25 cellular contexts compared by ENCODE assay signal in genomic region chr13:54034047-54034446, GRCh38.
DNase-seq lines count a peak whose midpoint lies in the region; ATAC-seq, FAIRE-seq and TF ChIP-seq lines count a peak whose summit lies in the region.
"Had no signal": no experiment of that assay in that cellular context is flagged by ENCODE, and none has a peak within 500 bp of the region (broad histone marks: within the 10 kb centered on the region; RNA-seq: fewer than 3 reads in every experiment).

No MANE protein-coding gene starts in this region.

- H4K8ac ChIP-seq in IMR-90 (ENCODE audit: low read depth in 2 of 2, low read length in 2 of 2) (no peak overlapping the region), H1 (ENCODE audit: extremely low read depth, insufficient read depth, low read length) (no peak overlapping the region)

- H3K79me2 ChIP-seq in H1 (ENCODE audit: control insufficient read depth in 1 of 2, insufficient read depth in 2 of 2, low read length in 2 of 2): no peaks in the 10 kb centered on the region

- H3K4me1 ChIP-seq in A549: no peaks in the 10 kb centered on the region
- H3K4me1 ChIP-seq in IMR-90 (ENCODE audit: control insufficient read depth, insufficient read depth, low read length): no peaks in the 10 kb centered on the region
- H3K4me1 ChIP-seq in H1 (replicated peaks in 1 of 4; ENCODE audit: control insufficient read depth in 3 of 4, insufficient read depth in 4 of 4, low read length in 3 of 4): peaks cover 0 to 4% (median 0%) of the 10 kb centered on the region in 4 experiments; a peak in 1 of 7 replicates
- H3K4me1 ChIP-seq: BE2C had no signal

- no peak for TF ChIP-seq CTCF in A549 (IDR thresholded peaks at IDR 0.05)
- TF ChIP-seq CTCF in IMR-90 (conservative IDR thresholded peaks at IDR 0.05; ENCODE audit: low read depth, low read length): no peak
- TF ChIP-seq CTCF in H1 (IDR thresholded peaks at IDR 0.05; ENCODE audit: control extremely low read depth in 1 of 3, insufficient read depth in 1 of 3, low read depth in 1 of 3, low read length in 3 of 3): no peak

- H4K5ac ChIP-seq in IMR-90 (ENCODE audit: low read depth, low read length): no peak overlapping the region
- no peak overlapping the region for H4K5ac ChIP-seq in H1 (ENCODE audit: insufficient read length, low read depth, low read length)

- no peak for DNase-seq in A549 (ENCODE audit: low read depth in 1 of 2, low spot score in 1 of 2)
- DNase-seq in IMR-90: no peak
- no peak for DNase-seq in H1 (ENCODE audit: low read depth in 1 of 2, low spot score in 2 of 2)
- DNase-seq in NCI-H1694 (lab: John Stamatoyannopoulos, UW): no peak
- no peak for DNase-seq in A172 (ENCODE audit: low spot score)
- no peak for DNase-seq in NCI-H446 (lab: John Stamatoyannopoulos, UW)
- DNase-seq: 8988T; ACHN; BE2C; C1 segment of cervical spinal cord; CD4-positive, alpha-beta memory T cell; CD4-positive, CD25-positive, alpha-beta regulatory T cell; CD8-positive, alpha-beta memory T cell; COR-L47; DMS 273 treated with DMSO at 0.1 percent for 48 hours; DMS153; DMS53; DMS79; DND-41; EL; GDM1 had no signal

- H4K20me1 ChIP-seq in IMR-90 (ENCODE audit: insufficient read depth, low read length) (no peaks in the 10 kb centered on the region), H1 (replicated peaks in 1 of 2; ENCODE audit: control insufficient read depth in 1 of 2, insufficient read depth in 2 of 2, low read length in 2 of 2) (no peaks in the 10 kb centered on the region)
- H4K20me1 ChIP-seq: BLaER1 had no signal

- H2BK120ac ChIP-seq in IMR-90 (ENCODE audit: low read depth, low read length): no peak overlapping the region
- H2BK120ac ChIP-seq in H1 (replicated peaks; ENCODE audit: low read depth, low read length): no peak overlapping the region

- 60% methylated on average over 2 of the region's 2 CpGs for WGBS in A549 (ENCODE audit: missing lambda C conversion rate)
- no CpG with 5 or more reads among the region's 2 CpGs for WGBS in IMR-90 (ENCODE audit: extremely low coverage in 2 of 2, insufficient read length in 1 of 2), 2 experiments
- 97% methylated on average over 2 of the region's 2 CpGs; no CpG with 5 or more reads in 1 of the 2 experiments for WGBS in H1 (ENCODE audit: extremely low coverage in 1 of 2, insufficient coverage in 1 of 2, insufficient read length in 1 of 2, insufficient replicate concordance in 2 of 2, low coverage in 1 of 2, low lambda C conversion rate in 2 of 2, missing lambda C conversion rate in 1 of 2), 2 experiments

- H3K36me3 ChIP-seq in IMR-90 (ENCODE audit: control insufficient read depth, insufficient read depth, low read length): no peaks in the 10 kb centered on the region
- no peaks in the 10 kb centered on the region for H3K36me3 ChIP-seq in H1 (ENCODE audit: control insufficient read depth in 2 of 4, insufficient read depth in 4 of 4, low read length in 3 of 4)
- H3K36me3 ChIP-seq: BE2C, BLaER1 had no signal

- H2BK5ac ChIP-seq in IMR-90 (ENCODE audit: low read depth, low read length, poor library complexity, severe bottlenecking) (no peak overlapping the region), H1 (ENCODE audit: low read depth, low read length) (no peak overlapping the region)

- no peak for ATAC-seq in A549
- ATAC-seq in IMR-90 (ENCODE audit: low read depth): no peak
- ATAC-seq: GM12878 had no signal

- no peak overlapping the region for H2BK15ac ChIP-seq in IMR-90 (ENCODE audit: low read depth, low read length)
- H2BK15ac ChIP-seq in H1 (ENCODE audit: low read length): no peak overlapping the region

- H2AK5ac ChIP-seq in IMR-90 (ENCODE audit: low read depth, low read length): no peak overlapping the region
- H2AK5ac ChIP-seq in H1 (ENCODE audit: low read depth, low read length): no peak overlapping the region

- H3K27ac ChIP-seq in A549 (no peak overlapping the region), IMR-90 (ENCODE audit: insufficient read depth, low read length) (no peak overlapping the region), H1 (ENCODE audit: low read depth, low read length) (no peak overlapping the region)
- H3K27ac ChIP-seq: BLaER1 had no signal

- H2AK9ac ChIP-seq in IMR-90 (replicated peaks; ENCODE audit: low read depth, low read length, poor library complexity): no peak overlapping the region

- no peak for TF ChIP-seq EP300 in A549 (IDR thresholded peaks at IDR 0.05)
- TF ChIP-seq EP300 in H1 (IDR thresholded peaks at IDR 0.05; ENCODE audit: borderline replicate concordance in 1 of 2, low read depth in 2 of 2, low read length in 2 of 2): no peak

- H3K4me3 ChIP-seq in A549 (no peak overlapping the region), IMR-90 (ENCODE audit: insufficient read depth, low read depth, low read length) (no peak overlapping the region), H1 (ENCODE audit: extremely low read depth in 1 of 4, insufficient read depth in 2 of 4, low read depth in 3 of 4, low read length in 4 of 4) (no peak overlapping the region)
- H3K4me3 ChIP-seq: BLaER1, GM12878 had no signal

- no peaks in the 10 kb centered on the region for H3K9me1 ChIP-seq in IMR-90 (ENCODE audit: insufficient read depth, low read length)

- H3K4ac ChIP-seq in IMR-90 (ENCODE audit: low read depth, low read length) (no peak overlapping the region), H1 (replicated peaks; ENCODE audit: insufficient read length, low read depth, low read length) (no peak overlapping the region)

- BruUV-seq in IMR-90 (replicated peaks; lab: Mats Ljungman, UMichigan): no TSS peak

- no peak overlapping the region for H3K23ac ChIP-seq in IMR-90 (ENCODE audit: low read depth, low read length)
- no peak overlapping the region for H3K23ac ChIP-seq in H1 (ENCODE audit: insufficient read length)

- no peak overlapping the region for H4K91ac ChIP-seq in IMR-90 (ENCODE audit: insufficient read depth, low read depth, low read length)
- H4K91ac ChIP-seq in H1 (replicated peaks; ENCODE audit: insufficient read length, low read length): no peak overlapping the region

- no peak overlapping the region for H3K56ac ChIP-seq in IMR-90 (ENCODE audit: extremely low read depth, insufficient read depth, low read length)
- H3K56ac ChIP-seq in H1 (replicated peaks; ENCODE audit: insufficient read length, low read depth, low read length): no peak overlapping the region

- POLR2A ChIA-PET in A549 (lab: Yijun Ruan, JAX) (no interaction called here), IMR-90 (lab: Charles Lee; ENCODE audit: unreplicated experiment) (no interaction called here), H1 (lab: Charles Lee; ENCODE audit: partially characterized antibody) (no interaction called here)

- H3K79me1 ChIP-seq in IMR-90 (ENCODE audit: low read depth in 1 of 2, low read length in 2 of 2) (no peaks in the 10 kb centered on the region), H1 (ENCODE audit: low read depth, low read length) (no peaks in the 10 kb centered on the region)

- H3K4me2 ChIP-seq in A549 (no peak overlapping the region), IMR-90 (ENCODE audit: low read depth, low read length) (no peak overlapping the region), H1 (ENCODE audit: insufficient read depth in 1 of 2, low read depth in 2 of 2, low read length in 2 of 2) (no peak overlapping the region)
- H3K4me2 ChIP-seq: BLaER1 had no signal

- intact Hi-C loops in IMR-90 (cut with micrococcal nuclease): no loop called here

- in situ Hi-C loops in IMR-90 (cut with MboI; ENCODE audit: low sequenced_read_pairs): no loop called here

- no peak overlapping the region for H2BK12ac ChIP-seq in H1 (ENCODE audit: low read depth, low read length)

- no peaks in the 10 kb centered on the region for H3K27me3 ChIP-seq in IMR-90 (ENCODE audit: control insufficient read depth, insufficient read depth, low read length)
- H3K27me3 ChIP-seq in H1 (replicated peaks in 1 of 4; ENCODE audit: control insufficient read depth in 3 of 4, extremely low read depth in 1 of 4, insufficient read depth in 3 of 4, low read length in 3 of 4): no peaks in the 10 kb centered on the region
- H3K27me3 ChIP-seq: BE2C, BLaER1 had no signal

- no peak for TF ChIP-seq RAD21 in A549 (conservative IDR thresholded peaks at IDR 0.05 in 1 of 2, IDR thresholded peaks at IDR 0.05 in 1 of 2)
- TF ChIP-seq RAD21 in IMR-90 (IDR thresholded peaks at IDR 0.05; ENCODE audit: low read length): no peak
- TF ChIP-seq RAD21 in H1 (IDR thresholded peaks at IDR 0.05 in 1 of 2, conservative IDR thresholded peaks at IDR 0.05 in 1 of 2; ENCODE audit: low read depth in 2 of 2, low read length in 2 of 2): no peak

- CTCF ChIA-PET in A549 (lab: Yijun Ruan, JAX): no interaction called here
- CTCF ChIA-PET in IMR-90 (lab: Yijun Ruan, JAX): no interaction called here
- CTCF ChIA-PET in H1 (lab: Charles Lee; ENCODE audit: partially characterized antibody): no interaction called here

- H3K9me3 ChIP-seq in A549: no peaks in the 10 kb centered on the region
- H3K9me3 ChIP-seq in IMR-90 (ENCODE audit: control insufficient read depth, insufficient read depth, low read length): peaks cover 5% of the 10 kb centered on the region
- peaks cover 11 to 20% of the 10 kb centered on the region in 2 experiments for H3K9me3 ChIP-seq in H1 (ENCODE audit: insufficient read depth in 2 of 2, low read depth in 1 of 2, low read length in 1 of 2)
- H3K9me3 ChIP-seq: BE2C had no signal

- no peak overlapping the region for H3K9ac ChIP-seq in IMR-90 (ENCODE audit: low read depth, low read length)
- H3K9ac ChIP-seq in H1 (replicated peaks in 1 of 4; ENCODE audit: extremely low read depth in 1 of 4, low read depth in 3 of 4, low read length in 3 of 4): no peak overlapping the region
- H3K9ac ChIP-seq: BLaER1 had no signal

- TF ChIP-seq POLR2A in A549 (IDR thresholded peaks at IDR 0.05; ENCODE audit: low read length): no peak
- no peak for TF ChIP-seq POLR2A in IMR-90 (IDR thresholded peaks at IDR 0.05; ENCODE audit: low read depth, low read length)
- no peak for TF ChIP-seq POLR2A in H1 (IDR thresholded peaks at IDR 0.05; ENCODE audit: control extremely low read depth in 1 of 2, low read depth in 2 of 2, low read length in 2 of 2)

- FAIRE-seq in A549 (lab: Jason Lieb, UNC) (no peak), H1 (lab: Jason Lieb, UNC) (no peak)
- FAIRE-seq: GM12878, GM12892, GM18507 had no signal

- H2BK20ac ChIP-seq in IMR-90 (ENCODE audit: low read depth, low read length) (no peak overlapping the region), H1 (ENCODE audit: low read length) (no peak overlapping the region)

- H3K14ac ChIP-seq in IMR-90 (replicated peaks; ENCODE audit: low read depth, low read length) (no peak overlapping the region), H1 (ENCODE audit: insufficient read length) (no peak overlapping the region)

- H3K23me2 ChIP-seq in H1 (ENCODE audit: low read depth, low read length): no peaks in the 10 kb centered on the region

- dilution Hi-C loops in IMR-90 (cut with HindIII; ENCODE audit: low sequenced_read_pairs, unreplicated experiment): no loop called here

- H2AFZ ChIP-seq in IMR-90 (replicated peaks; ENCODE audit: low read length, poor library complexity) (no peak overlapping the region), H1 (ENCODE audit: low read length) (no peak overlapping the region)

- H3K18ac ChIP-seq in IMR-90 (ENCODE audit: low read depth, low read length) (no peak overlapping the region), H1 (ENCODE audit: extremely low read depth, low read length) (no peak overlapping the region)

TF ChIP-seq in A549, 52 proteins besides CTCF, POLR2A, EP300 and RAD21 (continues in another document):
- peak; percentile 76 for TF ChIP-seq NFE2L2 (conservative IDR thresholded peaks at IDR 0.05; ENCODE audit: low read length)

TF ChIP-seq in H1, 55 proteins besides CTCF, POLR2A, EP300 and RAD21 (continues in another document):
- TF ChIP-seq CREB1 (IDR thresholded peaks at IDR 0.05) (no peak), TAF1 (IDR thresholded peaks at IDR 0.05; ENCODE audit: low read depth, low read length) (no peak)

Comparison
In these comparisons a context has a peak if more than half of its experiments do, and no peak if none do; other contexts are left out.
1. Of the 18 proteins assayed by ChIP-seq in both H1 and A549: peak only in H1: none; only in A549: none; in both: MAFK; in neither: 17.